ENCODE assay signal across 8 cellular contexts in genomic region chr5:176543428-176544182, GRCh38. TPM values are rescaled to one million over a fixed set of nuclear protein-coding genes. Genes with fewer than 3 reads are reported as not detected.
DNase-seq lines count a peak whose midpoint lies in the region; ATAC-seq and TF ChIP-seq lines count a peak whose summit lies in the region.

No MANE protein-coding gene starts in this region.

- H3K27me3 Mint-ChIP-seq in stimulated activated naive B cell treated with anti-CD40 and anti-IgM and Interleukin-4, amounts not matched to agents 10 μg/mL and 1 μg/mL and 100 μg/mL, for 72 hours: no peaks in the 10 kb centered on the region

- no peak overlapping the region for H2BK120ac ChIP-seq in mesendoderm (ENCODE audit: low read depth, low read length)

- H3K36me3 ChIP-seq in mesendoderm (ENCODE audit: control insufficient read depth, insufficient read depth, low read length): no peaks in the 10 kb centered on the region

- ATAC-seq in GM18909 (IDR thresholded peaks at IDR 0.05; ENCODE audit: poor library complexity, unreplicated experiment) (peak; percentile 61), HG03159 (IDR thresholded peaks at IDR 0.05; ENCODE audit: unreplicated experiment) (peak; percentile 64)
- peak; percentile 86 to 90 for ATAC-seq in stimulated activated naive B cell treated with anti-CD40 and anti-IgM and Interleukin-4, amounts not matched to agents 10 μg/mL and 1 μg/mL and 100 μg/mL, for 72 hours (replicated peaks)

- H2BK15ac ChIP-seq in mesendoderm (replicated peaks; ENCODE audit: low read depth): no peak overlapping the region

- peak overlapping the region; percentile 69 for H3K18ac ChIP-seq in mesendoderm (ENCODE audit: low read length)

- CTCF ChIA-PET in AG04450 (lab: Charles Lee): interaction anchor here (0.5 to 2.5 kb wide), 11 partner anchors 10 to 220 kb away, joined by 3 to 11 read pairs (median 4); no protein-coding TSS in a partner anchor

- H3K56ac ChIP-seq in mesendoderm (ENCODE audit: low read length): peak overlapping the region; percentile 88

- H3K79me2 ChIP-seq in mesendoderm (ENCODE audit: control insufficient read depth, insufficient read depth, low read length): no peaks in the 10 kb centered on the region

- H3K27me3 ChIP-seq in AG04450 (ENCODE audit: control insufficient read depth, insufficient read depth, low read length): peaks cover 3% of the 10 kb centered on the region
- no peaks in the 10 kb centered on the region for H3K27me3 ChIP-seq in mesendoderm (ENCODE audit: insufficient read depth, low read length, poor library complexity)

- peak overlapping the region; percentile 82 for H3K4me2 ChIP-seq in mesendoderm (ENCODE audit: low read length)

- no peak for DNase-seq in AG04450 (ENCODE audit: low read depth, low spot score)
- peak; percentile 55 for DNase-seq in NCI-H526 treated with DMSO at 0.1 percent for 48 hours (lab: John Stamatoyannopoulos, UW)
- DNase-seq in activated CD4-positive, alpha-beta T cell treated with anti-CD3 and anti-CD28 coated beads, Interleukin-2, amount 50 U/mL, for 48 hours: peak; percentile 78 to 82
- peak; percentile 49 for DNase-seq in effector CD8-positive, alpha-beta T cell (lab: John Stamatoyannopoulos, UW)
- peak; percentile 74 for DNase-seq in mesendoderm
- DNase-seq in stimulated activated naive B cell treated with anti-CD40 and anti-IgM and Interleukin-4, amounts not matched to agents 10 μg/mL and 1 μg/mL and 100 μg/mL, for 72 hours: peak; percentile 65

- H3K4me3 Mint-ChIP-seq in stimulated activated naive B cell treated with anti-CD40 and anti-IgM and Interleukin-4, amounts not matched to agents 10 μg/mL and 1 μg/mL and 100 μg/mL, for 72 hours: peak overlapping the region; percentile 88 to 95

- no peak overlapping the region for H4K8ac ChIP-seq in mesendoderm (ENCODE audit: low read depth, low read length)

- no peak overlapping the region for H2BK5ac ChIP-seq in mesendoderm (ENCODE audit: low read length)

- WGBS in mesendoderm (ENCODE audit: extremely low coverage, insufficient coverage, low lambda C conversion rate): no CpG with 5 or more reads among the region's 63 CpGs

- H3K4me1 ChIP-seq in mesendoderm (ENCODE audit: control insufficient read depth, low read depth, low read length): peaks cover 11% of the 10 kb centered on the region

- peaks cover 33% of the 10 kb centered on the region in 2 donors for H3K4me1 Mint-ChIP-seq in stimulated activated naive B cell treated with anti-CD40 and anti-IgM and Interleukin-4, amounts not matched to agents 10 μg/mL and 1 μg/mL and 100 μg/mL, for 72 hours

- no peaks in the 10 kb centered on the region for H3K36me3 Mint-ChIP-seq in stimulated activated naive B cell treated with anti-CD40 and anti-IgM and Interleukin-4, amounts not matched to agents 10 μg/mL and 1 μg/mL and 100 μg/mL, for 72 hours

- H3K79me1 ChIP-seq in mesendoderm (ENCODE audit: low read length): no peaks in the 10 kb centered on the region

- H3K9me3 Mint-ChIP-seq in stimulated activated naive B cell treated with anti-CD40 and anti-IgM and Interleukin-4, amounts not matched to agents 10 μg/mL and 1 μg/mL and 100 μg/mL, for 72 hours: no peaks in the 10 kb centered on the region

- no peak for TF ChIP-seq CTCF in AG04450 (IDR thresholded peaks at IDR 0.05; ENCODE audit: low read depth, low read length)

- H3K9ac ChIP-seq in mesendoderm (ENCODE audit: low read length): peak overlapping the region; percentile 82

- H2AK5ac ChIP-seq in mesendoderm (ENCODE audit: low read length): no peak overlapping the region

- peak overlapping the region; percentile 92 for H3K27ac Mint-ChIP-seq in stimulated activated naive B cell treated with anti-CD40 and anti-IgM and Interleukin-4, amounts not matched to agents 10 μg/mL and 1 μg/mL and 100 μg/mL, for 72 hours

- H3K27ac ChIP-seq in AG04450 (ENCODE audit: low read depth, low read length) (no peak overlapping the region), mesendoderm (ENCODE audit: low read depth, low read length) (peak overlapping the region; percentile 20)

- H3K9me3 ChIP-seq in AG04450 (ENCODE audit: control insufficient read depth, insufficient read depth, low read length): no peaks in the 10 kb centered on the region; the same call in 1 of the 2 replicates

- H3K4me3 ChIP-seq in AG04450 (ENCODE audit: low read depth, low read length) (peak overlapping the region; percentile 61), mesendoderm (ENCODE audit: low read length) (peak overlapping the region; percentile 51)

- H3K4ac ChIP-seq in mesendoderm (ENCODE audit: low read depth, low read length): peak overlapping the region; percentile 64

- no peak overlapping the region for H4K5ac ChIP-seq in mesendoderm (ENCODE audit: low read length)

- POLR2A ChIA-PET in AG04450 (lab: Yijun Ruan, JAX): interaction anchor here (0.7 to 1.3 kb wide), 2 partner anchors 95 to 100 kb away, joined by 3 to 5 read pairs; partner anchors contain the start of gene FAF2

- no peak overlapping the region for H3K23ac ChIP-seq in mesendoderm (ENCODE audit: low read length)

RNA-seq across cellular contexts. Expression of gene CDHR2, which starts 5.5 kb away (rescaled TPM):
- polyA plus RNA-seq in AG04450 (2011; rRNA removed): not detected in 2 replicates
- not detected in 2 replicates for polyA minus RNA-seq in AG04450 (2011; rRNA and poly(A)+ RNA removed)
- 0.07 TPM for polyA plus RNA-seq in mesendoderm (2013, experiment 1 of 2)
- not detected for polyA plus RNA-seq in mesendoderm (2013, experiment 2 of 2)

RNA-seq across cellular contexts. Expression of gene RNF44, which starts 6.4 kb away (rescaled TPM):
- polyA plus RNA-seq in AG04450 (2011; rRNA removed): 4.0 and 4.5 TPM in 2 replicates
- 4.6 and 5.8 TPM in 2 replicates for polyA minus RNA-seq in AG04450 (2011; rRNA and poly(A)+ RNA removed)
- 122 TPM for polyA plus RNA-seq in mesendoderm (2013, experiment 1 of 2)
- polyA plus RNA-seq in mesendoderm (2013, experiment 2 of 2): 123 TPM
